1 cellular context compared by ENCODE assay signal in the genomic region with DNA sequence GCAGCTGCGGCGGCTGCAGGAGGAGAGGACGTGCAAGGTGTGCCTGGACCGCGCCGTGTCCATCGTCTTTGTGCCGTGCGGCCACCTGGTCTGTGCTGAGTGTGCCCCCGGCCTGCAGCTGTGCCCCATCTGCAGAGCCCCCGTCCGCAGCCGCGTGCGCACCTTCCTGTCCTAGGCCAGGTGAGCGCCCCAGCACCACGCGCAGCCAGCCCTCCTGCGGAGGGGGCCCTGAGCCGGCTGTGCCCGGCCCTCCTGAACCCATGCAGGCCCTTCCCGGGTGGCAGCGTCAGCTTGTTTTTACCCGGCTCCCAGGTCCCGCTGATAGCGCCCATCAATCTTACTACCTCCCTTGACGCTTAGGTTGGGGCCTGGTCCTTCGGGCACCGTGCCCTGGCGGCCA.
TF ChIP-seq lines count a peak whose summit lies in the region.

No MANE protein-coding gene starts in this region.

TF ChIP-seq in H1, 55 proteins besides CTCF, POLR2A, EP300 and RAD21:
- TF ChIP-seq CTBP2 (IDR thresholded peaks at IDR 0.05; ENCODE audit: borderline replicate concordance, insufficient read depth, insufficient read length, low read length) (no peak), CREB1 (IDR thresholded peaks at IDR 0.05) (no peak), SIX5 (IDR thresholded peaks at IDR 0.05; ENCODE audit: low read depth, low read length) (no peak), E2F6 (IDR thresholded peaks at IDR 0.05) (no peak), NANOG (IDR thresholded peaks at IDR 0.05; ENCODE audit: insufficient read depth, low read depth, low read length, poor library complexity, severe bottlenecking) (no peak), SP2 (IDR thresholded peaks at IDR 0.05; ENCODE audit: low read length) (no peak), SUZ12 (IDR thresholded peaks at IDR 0.05; ENCODE audit: low read length) (no peak), GABPA (IDR thresholded peaks at IDR 0.05; ENCODE audit: borderline replicate concordance, insufficient read depth, low read length) (no peak), SP4 (IDR thresholded peaks at IDR 0.05; ENCODE audit: low read length) (no peak), SP1 (IDR thresholded peaks at IDR 0.05; ENCODE audit: low read depth, low read length) (no peak), KDM5A (IDR thresholded peaks at IDR 0.05; ENCODE audit: low read length) (no peak), TBP (IDR thresholded peaks at IDR 0.05; ENCODE audit: low read depth, low read length) (no peak), JUN (IDR thresholded peaks at IDR 0.05; ENCODE audit: low read depth, low read length) (no peak), TCF12 (IDR thresholded peaks at IDR 0.05; ENCODE audit: low read depth, low read length) (no peak), HDAC2 (IDR thresholded peaks at IDR 0.05; ENCODE audit: borderline replicate concordance in 1 of 2, low read depth in 2 of 2, low read length in 2 of 2) (no peak), SAP30 (IDR thresholded peaks at IDR 0.05; ENCODE audit: insufficient read depth, insufficient replicate concordance, low read length) (no peak)
- TF ChIP-seq, protein P1, sequence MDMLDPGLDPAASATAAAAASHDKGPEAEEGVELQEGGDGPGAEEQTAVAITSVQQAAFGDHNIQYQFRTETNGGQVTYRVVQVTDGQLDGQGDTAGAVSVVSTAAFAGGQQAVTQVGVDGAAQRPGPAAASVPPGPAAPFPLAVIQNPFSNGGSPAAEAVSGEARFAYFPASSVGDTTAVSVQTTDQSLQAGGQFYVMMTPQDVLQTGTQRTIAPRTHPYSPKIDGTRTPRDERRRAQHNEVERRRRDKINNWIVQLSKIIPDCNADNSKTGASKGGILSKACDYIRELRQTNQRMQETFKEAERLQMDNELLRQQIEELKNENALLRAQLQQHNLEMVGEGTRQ (IDR thresholded peaks at IDR 0.05; ENCODE audit: low read length) = no peak
TF ChIP-seq in H1: peak in this region for 0.
